17 cellular contexts compared by ENCODE assay signal in the genomic region with DNA sequence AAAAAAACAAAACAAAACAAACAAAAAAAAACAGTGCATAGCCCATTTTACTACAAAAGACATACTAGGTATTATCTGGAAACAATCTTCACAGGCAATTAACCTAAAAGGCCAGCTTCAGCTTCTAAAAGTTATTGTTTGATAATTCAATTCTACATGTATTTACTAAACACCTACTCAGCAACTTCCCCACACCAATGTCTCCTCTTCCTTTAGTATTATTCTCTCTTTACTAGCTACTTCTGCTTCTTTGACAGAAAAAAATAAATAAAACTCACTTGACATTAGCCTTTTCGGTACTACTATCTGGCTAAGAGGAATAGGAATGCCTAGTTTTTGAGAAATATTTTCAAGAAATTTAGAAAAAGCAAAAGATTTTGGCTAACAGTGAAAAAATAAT. TPM values are rescaled to one million over a fixed set of nuclear protein-coding genes. Genes with fewer than 3 reads are reported as not detected.
A peak's percentile ranks its signal among the peaks of the same experiment; 100 is the strongest.
DNase-seq lines count a peak whose midpoint lies in the region; ATAC-seq and TF ChIP-seq lines count a peak whose summit lies in the region.
"Had no signal": no experiment of that assay in that cellular context is flagged by ENCODE, and none has a peak within 500 bp of the region (broad histone marks: within the 10 kb centered on the region; RNA-seq: fewer than 3 reads in every experiment).

No MANE protein-coding gene starts in this region.

- H3K36me3 ChIP-seq in mammary epithelial cell (ENCODE audit: insufficient read depth, low read length): no peaks in the 10 kb centered on the region

- H3K36me3 Mint-ChIP-seq in activated T-cell treated with anti-CD3 and anti-CD28 coated beads, Interleukin-2, amount 50 U/mL, for 72 hours (ENCODE audit: insufficient read depth in 2 of 2): peaks cover 4 to 5% of the 10 kb centered on the region in 2 donors
- H3K36me3 Mint-ChIP-seq in stimulated activated effector memory CD8-positive, alpha-beta T cell treated with anti-CD3 and anti-CD28 coated beads, Interleukin-12 subunit alpha, Interleukin-12 subunit beta, amount 100 ng/mL, for 72 hours: peaks cover 31% of the 10 kb centered on the region

- dilution Hi-C loops in mammary epithelial cell (cut with HindIII; ENCODE audit: low sequenced_read_pairs): no loop called here

- no peaks in the 10 kb centered on the region for H3K9me3 Mint-ChIP-seq in activated T-cell treated with anti-CD3 and anti-CD28 coated beads, Interleukin-2, amount 50 U/mL, for 72 hours
- H3K9me3 Mint-ChIP-seq in stimulated activated effector memory CD8-positive, alpha-beta T cell treated with anti-CD3 and anti-CD28 coated beads, Interleukin-12 subunit alpha, Interleukin-12 subunit beta, amount 100 ng/mL, for 72 hours: no peaks in the 10 kb centered on the region

- H2AFZ ChIP-seq in mammary epithelial cell (ENCODE audit: low read depth, low read length): no peak overlapping the region

- intact Hi-C loops in mammary epithelial cell (cut with micrococcal nuclease): no loop called here

- no peak for ATAC-seq in activated T-cell treated with anti-CD3 and anti-CD28 coated beads, Interleukin-2, amount 50 U/mL, for 72 hours (replicated peaks in 1 of 2)
- no peak for ATAC-seq in stimulated activated effector memory CD8-positive, alpha-beta T cell treated with anti-CD3 and anti-CD28 coated beads, Interleukin-12 subunit alpha, Interleukin-12 subunit beta, amount 100 ng/mL, for 72 hours
- ATAC-seq: esophagus mucosa, left lobe of liver had no signal

- no TSS peak for BruUV-seq in mammary epithelial cell (replicated peaks; lab: Mats Ljungman, UMichigan)

- in situ Hi-C loops in mammary epithelial cell (cut with MboI; ENCODE audit: low sequenced_read_pairs in 2 of 2): no loop called here

- H3K4me2 ChIP-seq in mammary epithelial cell (ENCODE audit: insufficient read depth, low read depth, low read length): peak overlapping the region; percentile 80

- peak overlapping the region; percentile 60 for H3K27ac Mint-ChIP-seq in activated T-cell treated with anti-CD3 and anti-CD28 coated beads, Interleukin-2, amount 50 U/mL, for 72 hours
- no peak overlapping the region for H3K27ac Mint-ChIP-seq in stimulated activated effector memory CD8-positive, alpha-beta T cell treated with anti-CD3 and anti-CD28 coated beads, Interleukin-12 subunit alpha, Interleukin-12 subunit beta, amount 100 ng/mL, for 72 hours

- H3K27ac ChIP-seq in mammary epithelial cell (ENCODE audit: insufficient read depth, low read depth, low read length): no peak overlapping the region

- H3K4me1 Mint-ChIP-seq in activated T-cell treated with anti-CD3 and anti-CD28 coated beads, Interleukin-2, amount 50 U/mL, for 72 hours (ENCODE audit: low read depth): peaks cover 58% of the 10 kb centered on the region
- peaks cover 43% of the 10 kb centered on the region for H3K4me1 Mint-ChIP-seq in stimulated activated effector memory CD8-positive, alpha-beta T cell treated with anti-CD3 and anti-CD28 coated beads, Interleukin-12 subunit alpha, Interleukin-12 subunit beta, amount 100 ng/mL, for 72 hours

- peaks cover 4% of the 10 kb centered on the region for H4K20me1 ChIP-seq in mammary epithelial cell (ENCODE audit: insufficient read depth, low read length)

- H3K4me3 Mint-ChIP-seq in activated T-cell treated with anti-CD3 and anti-CD28 coated beads, Interleukin-2, amount 50 U/mL, for 72 hours: peak overlapping the region; percentile 55 to 60
- peak overlapping the region; percentile 19 for H3K4me3 Mint-ChIP-seq in stimulated activated effector memory CD8-positive, alpha-beta T cell treated with anti-CD3 and anti-CD28 coated beads, Interleukin-12 subunit alpha, Interleukin-12 subunit beta, amount 100 ng/mL, for 72 hours

- H3K79me2 ChIP-seq in mammary epithelial cell (ENCODE audit: insufficient read depth, low read length): peaks cover 78% of the 10 kb centered on the region

- no peak overlapping the region for H3K4me3 ChIP-seq in mammary epithelial cell (replicated peaks in 1 of 3; ENCODE audit: insufficient read depth in 1 of 3, low read depth in 2 of 3, low read length in 3 of 3)

- CTCF ChIA-PET in mammary epithelial cell (lab: Charles Lee; ENCODE audit: low non-redundant PET): no interaction called here

- no peak for DNase-seq in activated T-cell treated with anti-CD3 and anti-CD28 coated beads, Interleukin-2, amount 50 U/mL, for 72 hours
- no peak for DNase-seq in activated T-cell treated with anti-CD3 and anti-CD28 coated beads, Interleukin-2, amount 50 U/mL, for 48 hours
- DNase-seq in NOMO-1 treated with DMSO at 0.1 percent for 48 hours (lab: John Stamatoyannopoulos, UW; ENCODE audit: unreplicated experiment) (peak; percentile 22), mammary epithelial cell (no peak), DMS114 treated with DMSO at 0.1 percent for 48 hours (lab: John Stamatoyannopoulos, UW; ENCODE audit: unreplicated experiment) (no peak), GM20000 (ENCODE audit: low spot score) (no peak), GM19240 (ENCODE audit: insufficient read length, low spot score) (no peak)
- no peak for DNase-seq in stimulated activated effector memory CD8-positive, alpha-beta T cell treated with anti-CD3 and anti-CD28 coated beads, Interleukin-12 subunit alpha, Interleukin-12 subunit beta, amount 100 ng/mL, for 72 hours (ENCODE audit: low spot score in 2 of 2)
- DNase-seq: ACHN; activated naive CD4-positive, alpha-beta T cell treated with anti-CD3 and anti-CD28 coated beads, Interleukin-2, amount 50 U/mL, for 16 hours; NCI-H1436; NCI-H510A treated with DMSO at 0.1 percent for 48 hours; RPMI8226; small intestine; T1000 had no signal

- no peak overlapping the region for H3K9ac ChIP-seq in mammary epithelial cell (ENCODE audit: insufficient read depth, low read length)

- WGBS in mammary epithelial cell (ENCODE audit: low coverage, missing lambda C conversion rate): 100% methylated on average over 1 of the region's 1 CpG

- H3K9me3 ChIP-seq in mammary epithelial cell (replicated peaks; ENCODE audit: insufficient read depth, low read length): no peaks in the 10 kb centered on the region

- H3K27me3 ChIP-seq in mammary epithelial cell (ENCODE audit: insufficient read depth, low read length): no peaks in the 10 kb centered on the region

- TF ChIP-seq CTCF in mammary epithelial cell (conservative IDR thresholded peaks at IDR 0.05 in 1 of 2, IDR thresholded peaks at IDR 0.05 in 1 of 2; ENCODE audit: extremely low read depth in 1 of 2, insufficient read depth in 1 of 2, low read depth in 1 of 2, low read length in 2 of 2) (no peak), GM20000 (IDR thresholded peaks at IDR 0.05; ENCODE audit: extremely low read depth, missing control alignments) (no peak)

- H3K4me1 ChIP-seq in mammary epithelial cell (ENCODE audit: insufficient read depth, low read length): peaks cover 24% of the 10 kb centered on the region

- H3K27me3 Mint-ChIP-seq in activated T-cell treated with anti-CD3 and anti-CD28 coated beads, Interleukin-2, amount 50 U/mL, for 72 hours (ENCODE audit: low read depth): no peaks in the 10 kb centered on the region

RNA-seq across cellular contexts. Expression of a gene that starts 2.8 kb away (rescaled TPM):
- total RNA-seq in activated T-cell treated with anti-CD3 and anti-CD28 coated beads, Interleukin-2, amount 50 U/mL, for 72 hours: 10 to 100 TPM; 72.8 to 76.7 TPM
- 100 to 1,000 TPM; 114 to 129 TPM for total RNA-seq in mammary epithelial cell
- polyA plus RNA-seq in mammary epithelial cell: 59.7 TPM
- 58.3 TPM for polyA minus RNA-seq in mammary epithelial cell
